8 cellular contexts compared by ENCODE assay signal in the genomic region with DNA sequence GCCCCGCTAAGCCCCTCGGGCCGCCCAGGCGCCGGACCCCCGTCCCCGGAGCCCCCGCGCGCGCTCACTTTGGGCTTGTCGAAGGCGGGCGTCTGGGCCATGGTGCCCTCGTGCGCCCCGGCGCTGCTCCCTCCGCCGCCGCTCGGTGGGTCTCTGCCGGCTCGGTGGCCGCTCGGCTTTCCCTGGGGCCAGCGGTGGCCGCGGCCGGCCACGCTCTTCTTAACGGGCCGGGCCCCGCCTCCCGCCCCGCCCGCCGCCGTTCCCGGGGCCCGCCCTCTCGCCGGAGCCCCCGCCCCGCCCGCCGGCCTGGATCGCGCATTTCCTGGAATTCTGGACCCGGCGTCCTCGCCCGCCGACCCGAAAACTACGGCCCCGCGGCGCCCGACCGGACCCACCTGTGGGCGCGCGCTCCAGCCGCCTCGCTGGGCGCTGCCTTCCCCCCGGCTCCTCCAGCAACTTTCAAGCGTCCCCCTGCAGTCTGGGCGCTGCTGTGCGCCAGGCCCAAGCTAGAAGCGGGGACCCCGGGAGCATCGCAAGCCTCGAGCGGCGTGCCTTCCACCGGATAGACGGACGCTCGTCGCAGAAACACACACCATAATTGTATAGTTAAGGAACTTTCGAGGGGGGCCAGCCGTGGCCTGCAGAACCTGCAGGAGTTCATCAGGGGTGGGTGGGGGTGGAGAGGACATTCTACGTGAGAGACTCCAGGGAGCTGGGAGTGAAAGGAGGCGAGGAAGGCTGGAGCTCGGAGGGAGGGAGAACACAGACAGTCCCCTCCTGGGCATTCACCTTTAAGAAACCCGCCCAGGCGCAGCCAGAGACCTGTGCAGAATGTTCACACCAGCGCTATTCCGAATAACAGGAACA. TPM values are rescaled to one million over a fixed set of nuclear protein-coding genes. Genes with fewer than 3 reads are reported as not detected.
DNase-seq lines count a peak whose midpoint lies in the region; ATAC-seq, FAIRE-seq and TF ChIP-seq lines count a peak whose summit lies in the region.

Gene ADA (minus strand): TSS at position 193 of the 867 bp plus-strand sequence. CDS start 92 bp downstream, at position 101.

- intact Hi-C loops in activated CD4-positive, alpha-beta memory T cell treated with anti-CD3 and anti-CD28 coated beads for 36 hours (cut with micrococcal nuclease) = loop anchor here (2.0 to 5.0 kb wide), 2 partner anchors 19 to 434 kb away; no protein-coding TSS in a partner anchor

- no peaks in the 10 kb centered on the region for H3K27me3 Mint-ChIP-seq in activated CD4-positive, alpha-beta memory T cell treated with anti-CD3 and anti-CD28 coated beads for 36 hours
- peaks cover 34% of the 10 kb centered on the region for H3K27me3 Mint-ChIP-seq in endodermal cell (ENCODE audit: insufficient read depth)

- H3K79me2 ChIP-seq in mesendoderm (ENCODE audit: control insufficient read depth, insufficient read depth, low read length) = no peaks in the 10 kb centered on the region

- 1 to 2% methylated on average over 37 to 91 of the region's 91 CpGs for WGBS in endodermal cell (ENCODE audit: insufficient coverage in 1 of 2, insufficient read length in 1 of 2), 2 experiments
- WGBS in mesendoderm (ENCODE audit: extremely low coverage, insufficient coverage, low lambda C conversion rate) = no CpG with 5 or more reads among the region's 91 CpGs

- no peak within 1 kb of the TSS for H3K27ac ChIP-seq in AG04450 (ENCODE audit: low read depth, low read length)
- no peak within 1 kb of the TSS for H3K27ac ChIP-seq in endodermal cell (ENCODE audit: low read depth, low read length)
- peak within 1 kb of the TSS; percentile 72 for H3K27ac ChIP-seq in mesendoderm (ENCODE audit: low read depth, low read length)
- peak within 1 kb of the TSS; percentile 73 for H3K27ac ChIP-seq in substantia nigra (ENCODE audit: low read depth, low read length, poor library complexity, severe bottlenecking)

- H3K9ac ChIP-seq in endodermal cell (ENCODE audit: extremely low read depth, low read length, poor library complexity, severe bottlenecking) = peak within 1 kb of the TSS; percentile 47
- H3K9ac ChIP-seq in mesendoderm (ENCODE audit: low read length) = peak within 1 kb of the TSS; percentile 84

- POLR2A ChIA-PET in AG04450 (lab: Yijun Ruan, JAX) = interaction anchor here (0.7 kb wide), 1 partner anchor 52 kb away, joined by 8 read pairs; no protein-coding TSS in a partner anchor
- POLR2A ChIA-PET in activated CD4-positive, alpha-beta memory T cell treated with anti-CD3 and anti-CD28 coated beads for 36 hours (lab: Charles Lee) = no interaction called here

- H3K4me3 ChIP-seq in AG04450 (ENCODE audit: low read depth, low read length) (peak within 1 kb of the TSS; percentile 67), endodermal cell (ENCODE audit: low read length) (peak within 1 kb of the TSS; percentile 81), mesendoderm (ENCODE audit: low read length) (peak within 1 kb of the TSS; percentile 80)

- H4K8ac ChIP-seq in mesendoderm (ENCODE audit: low read depth, low read length) = no peak within 1 kb of the TSS

- peaks cover 41% of the 10 kb centered on the region for H3K4me1 Mint-ChIP-seq in activated CD4-positive, alpha-beta memory T cell treated with anti-CD3 and anti-CD28 coated beads for 36 hours (ENCODE audit: low read depth)
- peaks cover 13% of the 10 kb centered on the region for H3K4me1 Mint-ChIP-seq in endodermal cell

- H3K4me2 ChIP-seq in mesendoderm (ENCODE audit: low read length) = peak within 1 kb of the TSS; percentile 100

- H3K36me3 ChIP-seq in endodermal cell (ENCODE audit: control insufficient read depth, insufficient read depth, low read length) (no peaks in the 10 kb centered on the region), mesendoderm (ENCODE audit: control insufficient read depth, insufficient read depth, low read length) (peaks cover 2% of the 10 kb centered on the region)

- H3K27me3 ChIP-seq in AG04450 (ENCODE audit: control insufficient read depth, insufficient read depth, low read length) (peaks cover 31% of the 10 kb centered on the region), endodermal cell (ENCODE audit: control insufficient read depth, insufficient read depth, low read length, poor library complexity, severe bottlenecking) (no peaks in the 10 kb centered on the region), mesendoderm (ENCODE audit: insufficient read depth, low read length, poor library complexity) (no peaks in the 10 kb centered on the region)

- H3K27ac Mint-ChIP-seq in activated CD4-positive, alpha-beta memory T cell treated with anti-CD3 and anti-CD28 coated beads for 36 hours = peak within 1 kb of the TSS; percentile 79
- H3K27ac Mint-ChIP-seq in endodermal cell = no peak within 1 kb of the TSS

- CTCF ChIA-PET in AG04450 (lab: Charles Lee) = interaction anchor here (1.5 to 2.8 kb wide), 2 partner anchors 33 to 81 kb away, joined by 4 to 8 read pairs; no protein-coding TSS in a partner anchor
- CTCF ChIA-PET in activated CD4-positive, alpha-beta memory T cell treated with anti-CD3 and anti-CD28 coated beads for 36 hours (lab: Charles Lee) = interaction anchor here (0.6 to 3.7 kb wide), 6 partner anchors 9 to 1218 kb away, joined by 3 to 20 read pairs (median 6); no protein-coding TSS in a partner anchor

- H3K23ac ChIP-seq in mesendoderm (ENCODE audit: low read length) = peak within 1 kb of the TSS; percentile 80

- no peak for ATAC-seq in GM21717 (IDR thresholded peaks at IDR 0.05; ENCODE audit: unreplicated experiment)

- peak within 1 kb of the TSS; percentile 52 for H2BK120ac ChIP-seq in mesendoderm (ENCODE audit: low read depth, low read length)

- peak within 1 kb of the TSS; percentile 11 for H2AK5ac ChIP-seq in mesendoderm (ENCODE audit: low read length)

- H3K9me3 ChIP-seq in AG04450 (ENCODE audit: control insufficient read depth, insufficient read depth, low read length) = no peaks in the 10 kb centered on the region; the same call in none of the 2 replicates
- no peaks in the 10 kb centered on the region for H3K9me3 ChIP-seq in endodermal cell (ENCODE audit: control insufficient read depth, low read length)

- FAIRE-seq in GM19239 (lab: Jason Lieb, UNC) = peak; percentile 44

- no peak within 1 kb of the TSS for H2BK5ac ChIP-seq in mesendoderm (ENCODE audit: low read length)

- H3K4me1 ChIP-seq in endodermal cell (ENCODE audit: control insufficient read depth, insufficient read depth, low read length) (no peaks in the 10 kb centered on the region), mesendoderm (ENCODE audit: control insufficient read depth, low read depth, low read length) (no peaks in the 10 kb centered on the region)

- H3K79me1 ChIP-seq in mesendoderm (ENCODE audit: low read length) = no peaks in the 10 kb centered on the region

- H3K4ac ChIP-seq in mesendoderm (ENCODE audit: low read depth, low read length) = peak within 1 kb of the TSS; percentile 56

- H2BK15ac ChIP-seq in mesendoderm (replicated peaks; ENCODE audit: low read depth) = no peak within 1 kb of the TSS

- H3K18ac ChIP-seq in mesendoderm (ENCODE audit: low read length) = peak within 1 kb of the TSS; percentile 91

- no peaks in the 10 kb centered on the region for H3K9me3 Mint-ChIP-seq in activated CD4-positive, alpha-beta memory T cell treated with anti-CD3 and anti-CD28 coated beads for 36 hours
- H3K9me3 Mint-ChIP-seq in endodermal cell = peaks cover 21% of the 10 kb centered on the region

- no peak within 1 kb of the TSS for H4K5ac ChIP-seq in mesendoderm (ENCODE audit: low read length)

- no peaks in the 10 kb centered on the region for H3K36me3 Mint-ChIP-seq in activated CD4-positive, alpha-beta memory T cell treated with anti-CD3 and anti-CD28 coated beads for 36 hours
- H3K36me3 Mint-ChIP-seq in endodermal cell (ENCODE audit: low read depth) = no peaks in the 10 kb centered on the region

- DNase-seq in AG04450 (ENCODE audit: low read depth, low spot score) = no peak
- DNase-seq in GM19239 (ENCODE audit: insufficient read length, low spot score) = no peak
- DNase-seq in NCI-H2196 (lab: John Stamatoyannopoulos, UW; ENCODE audit: unreplicated experiment) = peak; percentile 63
- peak; percentile 53 for DNase-seq in activated CD4-positive, alpha-beta memory T cell treated with anti-CD3 and anti-CD28 coated beads for 36 hours
- peak; percentile 87 for DNase-seq in endodermal cell
- peak; percentile 71 for DNase-seq in mesendoderm
- peak in 32 of 49 donors; percentile 10 to 65 (median 40) for DNase-seq in substantia nigra (lab: John Stamatoyannopoulos, UW)

- H3K4me3 Mint-ChIP-seq in activated CD4-positive, alpha-beta memory T cell treated with anti-CD3 and anti-CD28 coated beads for 36 hours = peak within 1 kb of the TSS; percentile 85
- H3K4me3 Mint-ChIP-seq in endodermal cell = peak within 1 kb of the TSS; percentile 72

- peak; percentile 17; the same call in 1 of the 2 replicates for TF ChIP-seq CTCF in AG04450 (IDR thresholded peaks at IDR 0.05; ENCODE audit: low read depth, low read length)
- peak; percentile 29 for TF ChIP-seq CTCF in endodermal cell (conservative IDR thresholded peaks at IDR 0.05)

- H3K56ac ChIP-seq in mesendoderm (ENCODE audit: low read length) = peak within 1 kb of the TSS; percentile 92

RNA-seq across cellular contexts. Expression of gene ADA, which starts in this region (rescaled TPM):
- polyA plus RNA-seq in AG04450 (2011; rRNA removed) = 12.5 and 12.6 TPM in 2 replicates
- 9.6 and 14.4 TPM in 2 replicates for polyA minus RNA-seq in AG04450 (2011; rRNA and poly(A)+ RNA removed)
- total RNA-seq in activated CD4-positive, alpha-beta memory T cell treated with anti-CD3 and anti-CD28 coated beads for 36 hours = 10 to 100 TPM; 35.7 to 38.0 TPM
- total RNA-seq in endodermal cell = 10 to 100 TPM; 12.8 to 15.9 TPM
- polyA plus RNA-seq in endodermal cell (2013, experiment 1 of 2) = 23.0 TPM
- polyA plus RNA-seq in endodermal cell (2013, experiment 2 of 2) = 25.8 TPM
- polyA plus RNA-seq in mesendoderm (2013, experiment 1 of 2) = 11.0 TPM
- polyA plus RNA-seq in mesendoderm (2013, experiment 2 of 2) = 10.4 TPM

Comparison
In these comparisons a context has a peak if more than half of its experiments do, and no peak if none do; other contexts are left out.
1. DNase-seq: peak in NCI-H2196 (single experiment), activated CD4-positive, alpha-beta memory T cell treated with anti-CD3 and anti-CD28 coated beads for 36 hours (single experiment), endodermal cell (single experiment), mesendoderm (single experiment) and substantia nigra (32 of 49); none in AG04450 (single experiment) and GM19239 (single experiment).
2. H3K27ac ChIP-seq: peak in mesendoderm (single experiment) and substantia nigra (single experiment); none in AG04450 (single experiment) and endodermal cell (single experiment).
3. Peak in every context shown above with its lines, with median percentiles within 50 percentile points of each other: H3K4me3 ChIP-seq.